In genomic region chr17:31580331-31581021, GRCh38 we compare ENCODE assay signal across 9 cellular contexts.
DNase-seq lines count a peak whose midpoint lies in the region; ATAC-seq and TF ChIP-seq lines count a peak whose summit lies in the region.
"Had no signal": no experiment of that assay in that cellular context is flagged by ENCODE, and none has a peak within 500 bp of the region (broad histone marks: within the 10 kb centered on the region; RNA-seq: fewer than 3 reads in every experiment).

No MANE protein-coding gene starts in this region.

- no peaks in the 10 kb centered on the region for H3K9me3 Mint-ChIP-seq in activated B cell treated with CpG ODN at 0.5 μM for 24 hours
- H3K9me3 Mint-ChIP-seq in stimulated activated naive B cell treated with anti-CD40 and anti-IgM and Interleukin-4, amounts not matched to agents 10 μg/mL and 1 μg/mL and 100 μg/mL, for 72 hours, result no peaks in the 10 kb centered on the region
- H3K9me3 Mint-ChIP-seq: T-cell had no signal

- TF ChIP-seq POLR2A in HCT116 (IDR thresholded peaks at IDR 0.05; ENCODE audit: borderline replicate concordance, extremely low read depth, insufficient read depth, insufficient read length), result no peak

- no TSS peak for BruUV-seq in HCT116 (replicated peaks; lab: Mats Ljungman, UMichigan)

- RAD21 ChIA-PET in HCT116 (lab: Charles Lee; ENCODE audit: low non-redundant PET in 1 of 2, low total read pairs in 2 of 2, uncharacterized antibody in 2 of 2, unreplicated experiment in 2 of 2), result no interaction called here

- H3K27me3 Mint-ChIP-seq in activated B cell treated with CpG ODN at 0.5 μM for 24 hours, result no peaks in the 10 kb centered on the region
- H3K27me3 Mint-ChIP-seq in stimulated activated naive B cell treated with anti-CD40 and anti-IgM and Interleukin-4, amounts not matched to agents 10 μg/mL and 1 μg/mL and 100 μg/mL, for 72 hours, result no peaks in the 10 kb centered on the region
- H3K27me3 Mint-ChIP-seq: T-cell had no signal

- TF ChIP-seq RAD21 in HCT116 (IDR thresholded peaks at IDR 0.05; ENCODE audit: low read depth), result no peak

- H3K36me3 Mint-ChIP-seq in activated B cell treated with CpG ODN at 0.5 μM for 24 hours (ENCODE audit: low read depth), result no peaks in the 10 kb centered on the region
- H3K36me3 Mint-ChIP-seq in stimulated activated naive B cell treated with anti-CD40 and anti-IgM and Interleukin-4, amounts not matched to agents 10 μg/mL and 1 μg/mL and 100 μg/mL, for 72 hours, result peaks cover 4 to 13% of the 10 kb centered on the region in 2 donors
- H3K36me3 Mint-ChIP-seq: T-cell had no signal

- DNase-seq in HCT116 (ENCODE audit: low read depth, low spot score) (no peak), activated B cell treated with CpG ODN at 0.5 μM for 24 hours (no peak), hepatic stellate cell (ENCODE audit: low spot score) (peak; percentile 60), GDM1 (lab: John Stamatoyannopoulos, UW) (no peak), NCI-H82 treated with DMSO at 0.1 percent for 48 hours (lab: John Stamatoyannopoulos, UW; ENCODE audit: unreplicated experiment) (no peak)
- no peak for DNase-seq in stimulated activated naive B cell treated with anti-CD40 and anti-IgM and Interleukin-4, amounts not matched to agents 10 μg/mL and 1 μg/mL and 100 μg/mL, for 72 hours

- no peaks in the 10 kb centered on the region for H3K9me2 ChIP-seq in HCT116 (ENCODE audit: insufficient read depth)

- H3K27ac ChIP-seq in HCT116 (ENCODE audit: low read depth, low read length), result peak overlapping the region; percentile 34; the same call in 1 of the 2 replicates

- H4K20me1 ChIP-seq in HCT116 (ENCODE audit: insufficient read depth), result no peaks in the 10 kb centered on the region

- H3K4me2 ChIP-seq in HCT116 (ENCODE audit: low read length), result no peak overlapping the region

- H3K4me3 Mint-ChIP-seq in activated B cell treated with CpG ODN at 0.5 μM for 24 hours, result no peak overlapping the region
- H3K4me3 Mint-ChIP-seq in stimulated activated naive B cell treated with anti-CD40 and anti-IgM and Interleukin-4, amounts not matched to agents 10 μg/mL and 1 μg/mL and 100 μg/mL, for 72 hours, result peak overlapping the region in 1 of 2 donors; percentile 32
- H3K4me3 Mint-ChIP-seq: T-cell had no signal

- TF ChIP-seq CTCF in HCT116 (IDR thresholded peaks at IDR 0.05 in 2 of 3, conservative IDR thresholded peaks at IDR 0.05 in 1 of 3; ENCODE audit: borderline replicate concordance in 1 of 3, insufficient read depth in 1 of 3, low read depth in 2 of 3, low read length in 2 of 3), result no peak
- TF ChIP-seq CTCF in activated B cell treated with CpG ODN at 0.5 μM for 24 hours (IDR thresholded peaks at IDR 0.05), result no peak

- no peak overlapping the region for H3K27ac Mint-ChIP-seq in activated B cell treated with CpG ODN at 0.5 μM for 24 hours
- peak overlapping the region; percentile 42 for H3K27ac Mint-ChIP-seq in stimulated activated naive B cell treated with anti-CD40 and anti-IgM and Interleukin-4, amounts not matched to agents 10 μg/mL and 1 μg/mL and 100 μg/mL, for 72 hours
- H3K27ac Mint-ChIP-seq: T-cell had no signal

- ATAC-seq in HCT116 (no peak), activated B cell treated with CpG ODN at 0.5 μM for 24 hours (ENCODE audit: low read depth) (peak; percentile 33), GM21381 (IDR thresholded peaks at IDR 0.05; ENCODE audit: unreplicated experiment) (no peak), GM19023 (IDR thresholded peaks at IDR 0.05; ENCODE audit: unreplicated experiment) (no peak)
- ATAC-seq in stimulated activated naive B cell treated with anti-CD40 and anti-IgM and Interleukin-4, amounts not matched to agents 10 μg/mL and 1 μg/mL and 100 μg/mL, for 72 hours (replicated peaks), result peak; percentile 79 to 85
- ATAC-seq: T-cell had no signal

- H3K9ac ChIP-seq in HCT116 (ENCODE audit: low read length), result no peak overlapping the region

- H3K4me1 Mint-ChIP-seq in activated B cell treated with CpG ODN at 0.5 μM for 24 hours, result peaks cover 19% of the 10 kb centered on the region
- peaks cover 25 to 46% of the 10 kb centered on the region in 2 donors for H3K4me1 Mint-ChIP-seq in stimulated activated naive B cell treated with anti-CD40 and anti-IgM and Interleukin-4, amounts not matched to agents 10 μg/mL and 1 μg/mL and 100 μg/mL, for 72 hours

- H3K36me3 ChIP-seq in HCT116 (ENCODE audit: control insufficient read depth in 1 of 2, insufficient read depth in 2 of 2, low read length in 2 of 2), result no peaks in the 10 kb centered on the region

- no peak overlapping the region for H2AFZ ChIP-seq in HCT116 (ENCODE audit: low read depth, low read length, poor library complexity, severe bottlenecking)

- peaks cover 9 to 26% of the 10 kb centered on the region in 2 experiments for H3K4me1 ChIP-seq in HCT116 (ENCODE audit: control insufficient read depth in 1 of 2, insufficient read depth in 2 of 2, low read length in 2 of 2)

- CTCF ChIA-PET in HCT116 (lab: Charles Lee) (no interaction called here), activated B cell treated with CpG ODN at 0.5 μM for 24 hours (lab: Charles Lee) (interaction anchor here (0.5 kb wide), 1 partner anchor 11 kb away, joined by 3 read pairs; no protein-coding TSS in a partner anchor)

- H3K27me3 ChIP-seq in HCT116 (ENCODE audit: insufficient read depth, low read length), result no peaks in the 10 kb centered on the region

- no peak overlapping the region for H3K4me3 ChIP-seq in HCT116 (replicated peaks in 1 of 2; ENCODE audit: low read depth in 1 of 2, low read length in 2 of 2)

- POLR2A ChIA-PET in HCT116 (lab: Charles Lee), result interaction anchor here (1.3 kb wide), 1 partner anchor 17 kb away, joined by 5 read pairs; no protein-coding TSS in a partner anchor
- POLR2A ChIA-PET in activated B cell treated with CpG ODN at 0.5 μM for 24 hours (lab: Charles Lee), result no interaction called here

- no peaks in the 10 kb centered on the region for H3K9me3 ChIP-seq in HCT116 (ENCODE audit: control insufficient read depth in 1 of 2, insufficient read depth in 1 of 2, low read depth in 1 of 2, low read length in 2 of 2)

- intact Hi-C loops in HCT116 (cut with micrococcal nuclease), result no loop called here
- intact Hi-C loops in activated B cell treated with CpG ODN at 0.5 μM for 24 hours (cut with micrococcal nuclease), result no loop called here

- H3K79me2 ChIP-seq in HCT116 (ENCODE audit: insufficient read depth, low read length), result no peaks in the 10 kb centered on the region

TF ChIP-seq in HCT116, 20 proteins besides CTCF, POLR2A, EP300 and RAD21 (continues in another document):
- no peak for TF ChIP-seq SRF (IDR thresholded peaks at IDR 0.05; ENCODE audit: low read depth)
- TF ChIP-seq EZH2phosphoT487 (IDR thresholded peaks at IDR 0.05; ENCODE audit: borderline replicate concordance), result no peak
- TF ChIP-seq SIN3A (IDR thresholded peaks at IDR 0.05; ENCODE audit: low read depth), result no peak
- TF ChIP-seq ELF1 (IDR thresholded peaks at IDR 0.05; ENCODE audit: borderline replicate concordance, low read depth), result no peak
- TF ChIP-seq TCF7L2 (IDR thresholded peaks at IDR 0.05; ENCODE audit: borderline replicate concordance, extremely low read depth, insufficient read depth, insufficient read length), result no peak
- TF ChIP-seq ZBTB33 (IDR thresholded peaks at IDR 0.05; ENCODE audit: extremely low read depth, insufficient replicate concordance, low read length), result no peak
- no peak for TF ChIP-seq YY1 (IDR thresholded peaks at IDR 0.05; ENCODE audit: extremely low read depth, insufficient replicate concordance, low read depth, low read length)
- no peak for TF ChIP-seq ZNF274 (IDR thresholded peaks at IDR 0.05; ENCODE audit: low read depth, low read length)
- TF ChIP-seq ZFX (IDR thresholded peaks at IDR 0.05), result no peak
- no peak for TF ChIP-seq ATF3 (IDR thresholded peaks at IDR 0.05)
- no peak for TF ChIP-seq SP1 (IDR thresholded peaks at IDR 0.05; ENCODE audit: low read depth)
- TF ChIP-seq FOSL1 (IDR thresholded peaks at IDR 0.05; ENCODE audit: low read depth), result no peak
- no peak for TF ChIP-seq JUND (IDR thresholded peaks at IDR 0.05)
- no peak for TF ChIP-seq EGR1 (IDR thresholded peaks at IDR 0.05; ENCODE audit: low read depth)

Comparison
In these comparisons a context has a peak if more than half of its experiments do, and no peak if none do; other contexts are left out.
1. ATAC-seq: peak in activated B cell treated with CpG ODN at 0.5 μM for 24 hours (single experiment) and stimulated activated naive B cell treated with anti-CD40 and anti-IgM and Interleukin-4, amounts not matched to agents 10 μg/mL and 1 μg/mL and 100 μg/mL, for 72 hours (2 of 2); none in HCT116 (single experiment), GM21381 (single experiment) and GM19023 (single experiment).